ENCODE assay signal across 29 cellular contexts in the genomic region with DNA sequence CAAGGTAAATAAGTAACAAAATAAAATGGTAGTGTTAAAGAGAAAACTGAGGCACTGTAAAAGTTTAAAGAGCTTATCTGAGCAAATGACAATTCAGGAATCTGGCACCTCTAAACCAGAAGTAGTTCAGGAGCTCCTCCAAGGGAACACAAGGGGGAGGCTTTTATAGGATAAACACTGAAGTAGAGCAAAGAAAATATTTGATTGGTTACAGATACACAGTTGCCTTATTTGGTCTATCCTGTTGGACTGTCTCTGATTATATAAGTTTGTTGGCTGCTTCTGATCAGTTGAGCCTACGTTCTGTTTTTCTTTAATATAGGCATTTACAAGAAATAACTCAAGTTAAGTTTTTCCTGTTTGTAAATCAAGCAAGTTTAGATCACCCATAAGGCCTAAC.
"Had no signal": no experiment of that assay in that cellular context is flagged by ENCODE, and none has a peak within 500 bp of the region (broad histone marks: within the 10 kb centered on the region; RNA-seq: fewer than 3 reads in every experiment).

No MANE protein-coding gene starts in this region.

- H3K27ac ChIP-seq: adrenal gland, body of pancreas, left lung, parathyroid adenoma, psoas muscle, sigmoid colon, thyroid gland, upper lobe of right lung, VCaP had no signal

- H3K36me3 ChIP-seq: adrenal gland, left lung, sigmoid colon, thyroid gland, upper lobe of right lung had no signal

- H3K9me3 ChIP-seq: adrenal gland, body of pancreas, left lung, psoas muscle, sigmoid colon, thyroid gland, upper lobe of right lung had no signal

- H2AFZ ChIP-seq: parathyroid adenoma had no signal

- H3K4me3 ChIP-seq: adrenal gland, body of pancreas, left lung, psoas muscle, sigmoid colon, thyroid gland, upper lobe of right lung had no signal

- H3K79me2 ChIP-seq: parathyroid adenoma had no signal

- H3K4me1 ChIP-seq: adrenal gland, left lung, parathyroid adenoma, psoas muscle, thyroid gland, upper lobe of right lung had no signal

- H3K27me3 ChIP-seq: adrenal gland, body of pancreas, left lung, sigmoid colon, thyroid gland, upper lobe of right lung had no signal

- H3K9ac ChIP-seq: parathyroid adenoma had no signal

- DNase-seq: activated CD4-positive, alpha-beta T cell treated with anti-CD3 and anti-CD28 coated beads for 4 hours; activated CD4-positive, alpha-beta T cell treated with anti-CD3 and anti-CD28 coated beads, Interleukin-2, amount 50 U/mL, for 4 hours; activated naive CD4-positive, alpha-beta T cell; activated T-cell treated with anti-CD3 and anti-CD28 coated beads for 4 hours; activated T-cell treated with anti-CD3 and anti-CD28 coated beads, Interleukin-2, amount 50 U/mL, for 72 hours; adrenal gland; aorta; body of pancreas; cortex of kidney; effector memory CD8-positive, alpha-beta T cell; foreskin fibroblast; head of caudate nucleus; kidney glomerular epithelial cell; left lung; naive thymus-derived CD4-positive, alpha-beta T cell; occipital lobe; psoas muscle; sigmoid colon; small intestine; stimulated activated CD4-positive, alpha-beta T cell treated with anti-CD3 and anti-CD28 coated beads, Interleukin-1b, Interleukin-23, amount 100 ng/mL, for 48 hours; stimulated activated CD4-positive, alpha-beta T cell treated with anti-CD3 and anti-CD28 coated beads, Interleukin-4, amount 100 ng/mL, for 4 hours; stimulated activated CD8-positive, alpha-beta memory T cell treated with anti-CD3 and anti-CD28 coated beads, Interleukin-4, amount 100 ng/mL, for 48 hours; stimulated activated naive CD8-positive, alpha-beta T cell treated with anti-CD3 and anti-CD28 coated beads, Interleukin-15, amount 100 ng/mL, for 72 hours; substantia nigra; T-helper 9 cell; thyroid gland; upper lobe of right lung had no signal
